ENCODE assay signal across 32 cellular contexts in the genomic region with DNA sequence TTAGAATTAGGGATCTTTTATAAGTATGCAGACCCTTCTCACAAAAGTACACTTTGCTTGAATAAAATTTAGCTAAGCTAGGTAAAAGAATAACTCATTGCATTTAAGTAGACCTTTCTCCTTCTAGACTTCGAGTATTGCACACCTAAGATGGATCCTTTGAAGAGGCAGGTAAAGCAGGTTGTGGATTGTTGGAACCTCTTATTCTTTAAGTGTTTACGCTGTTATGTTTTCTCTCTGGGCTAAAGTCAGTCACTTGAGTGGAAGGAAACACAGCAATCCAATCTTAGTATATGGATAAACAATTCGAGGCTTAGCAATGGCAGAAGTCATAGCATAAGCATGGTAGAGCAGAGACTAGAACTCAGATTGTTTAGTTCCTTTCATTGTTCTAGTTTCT.
"Had no signal": no experiment of that assay in that cellular context is flagged by ENCODE, and none has a peak within 500 bp of the region (broad histone marks: within the 10 kb centered on the region; RNA-seq: fewer than 3 reads in every experiment).

No MANE protein-coding gene starts in this region.

- H3K36me3 ChIP-seq: ascending aorta, cardiac muscle cell, WERI-Rb-1 had no signal

- H3K27me3 ChIP-seq: ascending aorta, cardiac muscle cell had no signal

- H3K4me1 ChIP-seq: ascending aorta had no signal

- H3K4me3 ChIP-seq: ascending aorta, cardiac muscle cell, K562, PC-9 had no signal

- H3K27ac ChIP-seq: ascending aorta, cardiac muscle cell, PC-9, RWPE1, WERI-Rb-1 had no signal

- ATAC-seq: activated CD8-positive, alpha-beta T cell treated with anti-CD3 and anti-CD28 coated beads for 36 hours; K562; Right ventricle myocardium inferior; SK-N-SH treated with all-trans-retinoic acid at 6 μM for 48 hours had no signal

- H3K9me3 ChIP-seq: ascending aorta had no signal

- DNase-seq: activated CD4-positive, alpha-beta T cell treated with anti-CD3 and anti-CD28 coated beads, Interleukin-2, amount 10 ng/mL, durations not matched to agents 24 days and 14 days; activated CD4-positive, alpha-beta T cell treated with anti-CD3 and anti-CD28 coated beads, Interleukin-2, amount 50 U/mL, for 4 hours; activated CD4-positive, CD25-positive, alpha-beta regulatory T cell; activated CD8-positive, alpha-beta T cell treated with anti-CD3 and anti-CD28 coated beads for 36 hours; activated gamma-delta T cell; activated naive CD4-positive, alpha-beta T cell treated with Interleukin-2 at 50 U/mL for 16 hours; activated naive CD8-positive, alpha-beta T cell treated with anti-CD3 and anti-CD28 coated beads, Interleukin-2, amount 10 ng/mL, durations not matched to agents 7 days and 5 days; activated T-cell treated with anti-CD3 and anti-CD28 coated beads, Interleukin-2, amount 50 U/mL, for 24 hours; amygdala; NCI-H1092 treated with DMSO at 0.1 percent for 48 hours; NCI-H146; NCI-H187; NCI-H2029 treated with DMSO at 0.1 percent for 48 hours; NCI-H2107; NCI-H226; NCI-H446 treated with DMSO at 0.1 percent for 48 hours; NCI-H526; NCI-H748 treated with DMSO at 0.1 percent for 48 hours; NK-92 treated with Interleukin-12 subunit alpha and Interleukin-12 subunit beta, amount 100 ng/mL, for 24 hours; PC-9; SIG-M5; SW 1271; T-helper 1 cell; T-helper 2 cell; T-helper 9 cell; WERI-Rb-1 had no signal
